ENCODE assay signal across 17 cellular contexts in genomic region chr10:18681366-18681765, GRCh38. TPM values are rescaled to one million over a fixed set of nuclear protein-coding genes. Genes with fewer than 3 reads are reported as not detected.
DNase-seq lines count a peak whose midpoint lies in the region; ATAC-seq, FAIRE-seq and TF ChIP-seq lines count a peak whose summit lies in the region.
"Had no signal": no experiment of that assay in that cellular context is flagged by ENCODE, and none has a peak within 500 bp of the region (broad histone marks: within the 10 kb centered on the region; RNA-seq: fewer than 3 reads in every experiment).

No MANE protein-coding gene starts in this region.

- H3K79me2 ChIP-seq in mammary epithelial cell (ENCODE audit: insufficient read depth, low read length) (no peaks in the 10 kb centered on the region), keratinocyte (ENCODE audit: control insufficient read depth, insufficient read depth, low read length) (no peaks in the 10 kb centered on the region)

- no peak for TF ChIP-seq POLR2A in gastroesophageal sphincter (IDR thresholded peaks at IDR 0.05)

- peak overlapping the region; percentile 35 for H3K4me2 ChIP-seq in mammary epithelial cell (ENCODE audit: insufficient read depth, low read depth, low read length)
- peak overlapping the region; percentile 69 for H3K4me2 ChIP-seq in keratinocyte (ENCODE audit: control insufficient read depth, extremely low read depth, insufficient read depth, low read depth, low read length)
- H3K4me2 ChIP-seq: KMS-11 had no signal

- H3K9me3 ChIP-seq in mammary epithelial cell (replicated peaks; ENCODE audit: insufficient read depth, low read length) (no peaks in the 10 kb centered on the region), keratinocyte (ENCODE audit: control insufficient read depth, low read depth, low read length) (no peaks in the 10 kb centered on the region), gastroesophageal sphincter (no peaks in the 10 kb centered on the region)
- H3K9me3 ChIP-seq: esophagus muscularis mucosa had no signal

- H3K9ac ChIP-seq in mammary epithelial cell (ENCODE audit: insufficient read depth, low read length) = no peak overlapping the region
- H3K9ac ChIP-seq in keratinocyte (ENCODE audit: control insufficient read depth, extremely low read depth, insufficient read depth, low read length) = peak overlapping the region; percentile 40
- H3K9ac ChIP-seq: KMS-11 had no signal

- no peak overlapping the region for H3K4me3 ChIP-seq in mammary epithelial cell (replicated peaks in 1 of 3; ENCODE audit: insufficient read depth in 1 of 3, low read depth in 2 of 3, low read length in 3 of 3)
- no peak overlapping the region for H3K4me3 ChIP-seq in keratinocyte (ENCODE audit: control insufficient read depth in 2 of 3, extremely low read depth in 1 of 3, insufficient read depth in 2 of 3, low read depth in 1 of 3, low read length in 3 of 3)
- no peak overlapping the region for H3K4me3 ChIP-seq in gastroesophageal sphincter
- H3K4me3 ChIP-seq: esophagus muscularis mucosa, skin epidermis had no signal

- FAIRE-seq in keratinocyte (lab: Jason Lieb, UNC) = no peak

- no peaks in the 10 kb centered on the region for H3K9me1 ChIP-seq in keratinocyte (ENCODE audit: control insufficient read depth, extremely low read depth, insufficient read depth, low read length)

- H3K27me3 ChIP-seq in mammary epithelial cell (ENCODE audit: insufficient read depth, low read length) (no peaks in the 10 kb centered on the region), keratinocyte (ENCODE audit: control insufficient read depth, extremely low read depth, insufficient read depth, low read length) (no peaks in the 10 kb centered on the region), gastroesophageal sphincter (no peaks in the 10 kb centered on the region)
- H3K27me3 ChIP-seq: esophagus muscularis mucosa had no signal

- ATAC-seq in GM18502 (IDR thresholded peaks at IDR 0.05; ENCODE audit: poor library complexity, unreplicated experiment) = no peak
- ATAC-seq in gastroesophageal sphincter = no peak
- ATAC-seq: Panc1; stimulated activated naive CD8-positive, alpha-beta T cell treated with anti-CD3 and anti-CD28 coated beads, Interleukin-15, amount 100 ng/mL, for 72 hours had no signal

- H3K4me1 ChIP-seq in mammary epithelial cell (ENCODE audit: insufficient read depth, low read length) (peaks cover 23% of the 10 kb centered on the region), keratinocyte (ENCODE audit: control insufficient read depth, extremely low read depth, insufficient read depth, low read length) (peaks cover 31% of the 10 kb centered on the region), gastroesophageal sphincter (no peaks in the 10 kb centered on the region)

- no peak for TF ChIP-seq EP300 in gastroesophageal sphincter (IDR thresholded peaks at IDR 0.05)

- no peaks in the 10 kb centered on the region for H4K20me1 ChIP-seq in mammary epithelial cell (ENCODE audit: insufficient read depth, low read length)
- no peaks in the 10 kb centered on the region for H4K20me1 ChIP-seq in keratinocyte (ENCODE audit: control insufficient read depth, extremely low read depth, insufficient read depth, low read length)

- CTCF ChIA-PET in mammary epithelial cell (lab: Charles Lee; ENCODE audit: low non-redundant PET) = no interaction called here

- TF ChIP-seq CTCF in mammary epithelial cell (conservative IDR thresholded peaks at IDR 0.05 in 1 of 2, IDR thresholded peaks at IDR 0.05 in 1 of 2; ENCODE audit: extremely low read depth in 1 of 2, insufficient read depth in 1 of 2, low read depth in 1 of 2, low read length in 2 of 2) (no peak), keratinocyte (optimal IDR thresholded peaks at IDR 0.05 in 1 of 3, IDR thresholded peaks at IDR 0.05 in 1 of 3, conservative IDR thresholded peaks at IDR 0.05 in 1 of 3; ENCODE audit: extremely low read depth in 1 of 3, insufficient read depth in 2 of 3, low read length in 3 of 3) (no peak), gastroesophageal sphincter (IDR thresholded peaks at IDR 0.05) (no peak)

- no TSS peak for BruUV-seq in mammary epithelial cell (replicated peaks; lab: Mats Ljungman, UMichigan)

- 0% methylated on average over 2 of the region's 2 CpGs for WGBS in mammary epithelial cell (ENCODE audit: low coverage, missing lambda C conversion rate)
- WGBS in gastroesophageal sphincter (ENCODE audit: low coverage in 1 of 2), 2 donors = 8 to 13% methylated on average over 2 of the region's 2 CpGs

- peaks cover 5% of the 10 kb centered on the region for H3K36me3 ChIP-seq in mammary epithelial cell (ENCODE audit: insufficient read depth, low read length)
- no peaks in the 10 kb centered on the region for H3K36me3 ChIP-seq in keratinocyte (ENCODE audit: control insufficient read depth in 2 of 2, extremely low read depth in 1 of 2, insufficient read depth in 2 of 2, low read length in 2 of 2)
- H3K36me3 ChIP-seq in gastroesophageal sphincter = peaks cover 0 to 16% of the 10 kb centered on the region in 2 donors

- intact Hi-C loops in mammary epithelial cell (cut with micrococcal nuclease) = loop anchor here (10.0 kb wide), 1 partner anchor 1133 kb away; the partner anchor contains the start of gene PLXDC2

- no peak overlapping the region for H2AFZ ChIP-seq in mammary epithelial cell (ENCODE audit: low read depth, low read length)
- H2AFZ ChIP-seq in keratinocyte (ENCODE audit: control insufficient read depth, low read length) = no peak overlapping the region

- in situ Hi-C loops in mammary epithelial cell (cut with MboI; ENCODE audit: low sequenced_read_pairs in 2 of 2) = loop anchor here (25.0 kb wide), 1 partner anchor 1106 kb away; no protein-coding TSS in a partner anchor

- peak; percentile 19 for DNase-seq in A172 (ENCODE audit: low spot score)
- DNase-seq in LoVo (ENCODE audit: low spot score) = peak; percentile 22
- DNase-seq in mammary epithelial cell = no peak
- DNase-seq in keratinocyte (ENCODE audit: low read depth, low spot score) = no peak
- no peak for DNase-seq in OCI-M2 (lab: John Stamatoyannopoulos, UW; ENCODE audit: unreplicated experiment)
- no peak for DNase-seq in HuH-7 (ENCODE audit: low spot score)
- DNase-seq: activated CD8-positive, alpha-beta memory T cell treated with anti-CD3 and anti-CD28 coated beads, Interleukin-2, amount 50 U/mL, for 48 hours; mesendoderm; NCI-H146; NCI-H510A; stimulated activated naive CD8-positive, alpha-beta T cell treated with anti-CD3 and anti-CD28 coated beads, Interleukin-15, amount 100 ng/mL, for 72 hours had no signal

- H3K27ac ChIP-seq in mammary epithelial cell (ENCODE audit: insufficient read depth, low read depth, low read length) (peak overlapping the region; percentile 57), keratinocyte (ENCODE audit: control insufficient read depth, insufficient read depth, low read length) (peak overlapping the region; percentile 83), gastroesophageal sphincter (no peak overlapping the region)
- H3K27ac ChIP-seq: esophagus muscularis mucosa, KMS-11 had no signal

- dilution Hi-C loops in mammary epithelial cell (cut with HindIII; ENCODE audit: low sequenced_read_pairs) (no loop called here), keratinocyte (cut with MboI; ENCODE audit: extremely low pct_ligation_motif_present, low sequenced_read_pairs) (no loop called here)

RNA-seq across cellular contexts. Expression of gene ARL5B, which starts 22.1 kb away (rescaled TPM):
- 23.7 and 27.4 TPM in 2 replicates for total RNA-seq in A172 (2014; rRNA removed; shearing (Covaris generic))
- total RNA-seq in mammary epithelial cell (10 to 100 TPM; 14.1 to 16.8 TPM), gastroesophageal sphincter (10 to 100 TPM in 3 of 4 donors, 1 to 10 TPM in 1; 8.3 to 12.1 (median 11.1) TPM)
- polyA plus RNA-seq in mammary epithelial cell (3.4 TPM), keratinocyte (4.7 to 10.4 TPM (median 6.3 TPM) in 3 replicates)
- polyA minus RNA-seq in mammary epithelial cell (7.2 TPM), keratinocyte (1.0 to 12.4 TPM (median 5.9 TPM) in 3 replicates)
- 11.3 TPM for polyA plus RNA-seq in keratinocyte (2011; ENCODE audit: low read depth)
- 2.9 and 6.7 TPM in 2 replicates for polyA plus RNA-seq in keratinocyte (2011; cell fraction: cytosol; rRNA removed)
- 7.4 and 11.3 TPM in 2 replicates for polyA plus RNA-seq in keratinocyte (2011; cell fraction: nucleus; rRNA removed)
- 5.0 and 16.3 TPM in 2 replicates for polyA plus RNA-seq in keratinocyte (2012; ENCODE audit: low replicate concordance)
- polyA minus RNA-seq in keratinocyte (2011; cell fraction: cytosol; rRNA and poly(A)+ RNA removed) = 5.9 TPM
- 8.4 and 14.4 TPM in 2 replicates for polyA minus RNA-seq in keratinocyte (2011; cell fraction: nucleus; rRNA and poly(A)+ RNA removed)

RNA-seq across cellular contexts. Expression of gene NSUN6, which starts 30.0 kb away (rescaled TPM):
- total RNA-seq in A172 (2014; rRNA removed; shearing (Covaris generic)) = 11.9 and 15.5 TPM in 2 replicates
- total RNA-seq in mammary epithelial cell (1 to 10 TPM; 8.1 to 8.5 TPM), gastroesophageal sphincter (10 to 100 TPM in 1 of 4 donors, 1 to 10 TPM in 3; 5.9 to 16.7 (median 7.1) TPM)
- polyA plus RNA-seq in mammary epithelial cell (5.5 TPM), keratinocyte (6.2 to 9.8 TPM (median 8.5 TPM) in 3 replicates)
- polyA minus RNA-seq in mammary epithelial cell (16.1 TPM), keratinocyte (1.7 to 10.3 TPM (median 6.3 TPM) in 3 replicates)
- 7.5 TPM for polyA plus RNA-seq in keratinocyte (2011; ENCODE audit: low read depth)
- 4.2 and 7.3 TPM in 2 replicates for polyA plus RNA-seq in keratinocyte (2011; cell fraction: cytosol; rRNA removed)
- 15.0 and 17.5 TPM in 2 replicates for polyA plus RNA-seq in keratinocyte (2011; cell fraction: nucleus; rRNA removed)
- 4.4 and 6.2 TPM in 2 replicates for polyA plus RNA-seq in keratinocyte (2012; ENCODE audit: low replicate concordance)
- 3.6 TPM for polyA minus RNA-seq in keratinocyte (2011; cell fraction: cytosol; rRNA and poly(A)+ RNA removed)
- polyA minus RNA-seq in keratinocyte (2011; cell fraction: nucleus; rRNA and poly(A)+ RNA removed) = 8.7 and 16.1 TPM in 2 replicates

Comparison
In these comparisons a context has a peak if more than half of its experiments do, and no peak if none do; other contexts are left out.
1. DNase-seq: peak in A172 (single experiment) and LoVo (single experiment); none in mammary epithelial cell (single experiment), keratinocyte (single experiment), OCI-M2 (single experiment) and HuH-7 (single experiment).
2. H3K27ac ChIP-seq: peak in mammary epithelial cell (single experiment) and keratinocyte (single experiment); none in gastroesophageal sphincter (0 of 4).